23 cellular contexts compared by ENCODE assay signal in genomic region chr3:175273573-175273972, GRCh38.
"Had no signal": no experiment of that assay in that cellular context is flagged by ENCODE, and none has a peak within 500 bp of the region (broad histone marks: within the 10 kb centered on the region; RNA-seq: fewer than 3 reads in every experiment).

No MANE protein-coding gene starts in this region.

- ATAC-seq: activated T-helper 17 cell treated with anti-CD3 and anti-CD28 coated beads, Interleukin-2, amount 50 U/mL, for 72 hours; gastrocnemius medialis; left colon; right cardiac atrium; WTC11 had no signal

- H3K36me3 ChIP-seq: adrenal gland, ascending aorta, brain microvascular endothelial cell, esophagus muscularis mucosa, gastrocnemius medialis, neutrophil, thyroid gland had no signal

- DNase-seq: activated CD8-positive, alpha-beta memory T cell treated with anti-CD3 and anti-CD28 coated beads for 24 hours; activated CD8-positive, alpha-beta memory T cell treated with anti-CD3 and anti-CD28 coated beads, Interleukin-2, amount 50 U/mL, for 4 hours; activated T-cell treated with anti-CD3 and anti-CD28 coated beads, Interleukin-2, amount 50 U/mL, for 24 hours; adrenal gland; brain microvascular endothelial cell; caudate nucleus; effector memory CD4-positive, alpha-beta T cell; gastrocnemius medialis; head of caudate nucleus; hypothalamus; islet precursor cell; left colon; right cardiac atrium; stimulated activated CD4-positive, alpha-beta T cell treated with anti-CD3 and anti-CD28 coated beads, Interleukin-12 subunit alpha, Interleukin-12 subunit beta, amount 100 ng/mL, for 4 hours; substantia nigra; thyroid gland had no signal

- H3K9me3 ChIP-seq: adrenal gland, ascending aorta, esophagus muscularis mucosa, gastrocnemius medialis, neutrophil, thyroid gland had no signal

- H3K4me1 ChIP-seq: adrenal gland, gastrocnemius medialis, parathyroid adenoma, thyroid gland had no signal

- H3K79me2 ChIP-seq: parathyroid adenoma had no signal

- FAIRE-seq: endothelial cell of umbilical vein had no signal

- H3K27me3 ChIP-seq: adrenal gland, ascending aorta, brain microvascular endothelial cell, esophagus muscularis mucosa, gastrocnemius medialis, neutrophil, thyroid gland had no signal

- H3K9ac ChIP-seq: parathyroid adenoma had no signal

- H3K4me3 ChIP-seq: adrenal gland, ascending aorta, esophagus muscularis mucosa, gastrocnemius medialis, thyroid gland had no signal

- H3K27ac ChIP-seq: adrenal gland, ascending aorta, brain microvascular endothelial cell, esophagus muscularis mucosa, gastrocnemius medialis, neutrophil, parathyroid adenoma, thyroid gland had no signal

- H2AFZ ChIP-seq: parathyroid adenoma had no signal
